ENCODE assay signal across 8 cellular contexts in the genomic region with DNA sequence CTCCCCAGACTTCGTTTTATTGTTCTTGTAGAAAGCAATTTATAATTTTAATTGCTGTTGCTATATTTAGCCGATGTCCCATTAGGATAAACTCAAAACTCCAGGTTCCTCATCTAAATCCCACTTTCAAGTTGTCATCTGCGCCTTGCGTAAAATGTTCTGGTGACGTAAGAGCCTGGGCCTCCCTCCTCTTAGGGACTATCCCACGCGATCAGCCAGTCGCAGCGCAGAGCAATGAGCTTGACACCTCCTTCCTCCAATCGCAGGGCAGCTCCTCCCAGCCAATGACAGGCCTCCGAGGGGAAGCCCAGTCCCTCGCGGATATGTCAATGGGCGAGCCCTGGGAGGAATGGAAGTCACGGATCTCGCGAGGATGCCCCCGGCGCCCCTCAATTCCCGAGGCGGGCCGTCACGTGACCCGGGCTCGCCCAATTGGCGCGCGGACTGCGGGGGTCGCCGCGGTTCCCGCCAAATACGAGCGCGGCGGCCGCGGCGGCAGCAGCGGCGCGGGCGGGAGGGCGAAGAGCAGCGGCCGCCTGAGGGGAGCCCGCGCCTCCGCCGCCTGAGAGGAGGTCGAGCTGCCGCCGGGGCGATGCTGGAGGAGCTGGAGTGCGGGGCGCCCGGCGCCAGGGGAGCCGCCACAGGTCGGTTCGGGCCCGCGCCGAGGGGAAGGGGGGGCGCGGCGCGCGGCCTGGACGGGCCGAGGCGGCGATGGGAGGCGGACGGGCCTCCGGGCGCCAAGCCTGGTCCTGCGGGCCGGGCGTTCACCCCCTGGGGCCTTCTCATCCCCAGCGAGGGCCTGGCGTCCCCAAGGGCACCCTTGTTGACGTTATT. TPM values are rescaled to one million over a fixed set of nuclear protein-coding genes. Genes with fewer than 3 reads are reported as not detected.
DNase-seq lines count a peak whose midpoint lies in the region; ATAC-seq lines count a peak whose summit lies in the region.

A gene with protein sequence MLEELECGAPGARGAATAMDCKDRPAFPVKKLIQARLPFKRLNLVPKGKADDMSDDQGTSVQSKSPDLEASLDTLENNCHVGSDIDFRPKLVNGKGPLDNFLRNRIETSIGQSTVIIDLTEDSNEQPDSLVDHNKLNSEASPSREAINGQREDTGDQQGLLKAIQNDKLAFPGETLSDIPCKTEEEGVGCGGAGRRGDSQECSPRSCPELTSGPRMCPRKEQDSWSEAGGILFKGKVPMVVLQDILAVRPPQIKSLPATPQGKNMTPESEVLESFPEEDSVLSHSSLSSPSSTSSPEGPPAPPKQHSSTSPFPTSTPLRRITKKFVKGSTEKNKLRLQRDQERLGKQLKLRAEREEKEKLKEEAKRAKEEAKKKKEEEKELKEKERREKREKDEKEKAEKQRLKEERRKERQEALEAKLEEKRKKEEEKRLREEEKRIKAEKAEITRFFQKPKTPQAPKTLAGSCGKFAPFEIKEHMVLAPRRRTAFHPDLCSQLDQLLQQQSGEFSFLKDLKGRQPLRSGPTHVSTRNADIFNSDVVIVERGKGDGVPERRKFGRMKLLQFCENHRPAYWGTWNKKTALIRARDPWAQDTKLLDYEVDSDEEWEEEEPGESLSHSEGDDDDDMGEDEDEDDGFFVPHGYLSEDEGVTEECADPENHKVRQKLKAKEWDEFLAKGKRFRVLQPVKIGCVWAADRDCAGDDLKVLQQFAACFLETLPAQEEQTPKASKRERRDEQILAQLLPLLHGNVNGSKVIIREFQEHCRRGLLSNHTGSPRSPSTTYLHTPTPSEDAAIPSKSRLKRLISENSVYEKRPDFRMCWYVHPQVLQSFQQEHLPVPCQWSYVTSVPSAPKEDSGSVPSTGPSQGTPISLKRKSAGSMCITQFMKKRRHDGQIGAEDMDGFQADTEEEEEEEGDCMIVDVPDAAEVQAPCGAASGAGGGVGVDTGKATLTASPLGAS (plus strand): TSS at position 470 of the 834 bp plus-strand sequence. CDS start 123 bp downstream, at position 593.

- peak within 1 kb of the TSS; percentile 95 for H3K27ac Mint-ChIP-seq in activated CD4-positive, alpha-beta T cell treated with anti-CD3 and anti-CD28 coated beads for 36 hours

- no peaks in the 10 kb centered on the region for H3K9me3 Mint-ChIP-seq in activated CD4-positive, alpha-beta T cell treated with anti-CD3 and anti-CD28 coated beads for 36 hours (ENCODE audit: low read depth)

- peaks cover 55% of the 10 kb centered on the region for H3K4me1 Mint-ChIP-seq in activated CD4-positive, alpha-beta T cell treated with anti-CD3 and anti-CD28 coated beads for 36 hours

- DNase-seq in Ammon's horn (ENCODE audit: low spot score) (peak; percentile 100), GM19238 (ENCODE audit: insufficient read length, low spot score) (peak; percentile 100), NCI-H524 (lab: John Stamatoyannopoulos, UW) (peak; percentile 100), kidney glomerular epithelial cell (lab: John Stamatoyannopoulos, UW) (peak; percentile 98)
- DNase-seq in activated CD4-positive, alpha-beta T cell treated with anti-CD3 and anti-CD28 coated beads for 36 hours: peak; percentile 100
- peak; percentile 95 to 97 for DNase-seq in stimulated activated CD4-positive, alpha-beta T cell treated with anti-CD3 and anti-CD28 coated beads, Interleukin-1b, Interleukin-23, amount 100 ng/mL, for 1 hour (ENCODE audit: low read depth in 2 of 2)

- intact Hi-C loops in activated CD4-positive, alpha-beta T cell treated with anti-CD3 and anti-CD28 coated beads for 36 hours (cut with DNase I, micrococcal nuclease): loop anchor here (1.0 to 10.0 kb wide), 17 partner anchors 55 to 1575 kb away; a partner anchor contains a TSS

- peak within 1 kb of the TSS; percentile 93 for H3K4me3 Mint-ChIP-seq in activated CD4-positive, alpha-beta T cell treated with anti-CD3 and anti-CD28 coated beads for 36 hours

- POLR2A ChIA-PET in activated CD4-positive, alpha-beta T cell treated with anti-CD3 and anti-CD28 coated beads for 36 hours (lab: Charles Lee): interaction anchor here (0.5 to 1.4 kb wide), 9 partner anchors 12 to 242 kb away, joined by 3 to 8 read pairs (median 3); a partner anchor contains a TSS

- CTCF ChIA-PET in activated CD4-positive, alpha-beta T cell treated with anti-CD3 and anti-CD28 coated beads for 36 hours (lab: Charles Lee): interaction anchor here (0.5 to 3.2 kb wide), 14 partner anchors 20 to 740 kb away, joined by 3 to 13 read pairs (median 3); a partner anchor contains a TSS

- peaks cover 34% of the 10 kb centered on the region for H3K36me3 Mint-ChIP-seq in activated CD4-positive, alpha-beta T cell treated with anti-CD3 and anti-CD28 coated beads for 36 hours (ENCODE audit: low read depth)

- no peaks in the 10 kb centered on the region for H3K27me3 Mint-ChIP-seq in activated CD4-positive, alpha-beta T cell treated with anti-CD3 and anti-CD28 coated beads for 36 hours

- ATAC-seq in HG03442 (IDR thresholded peaks at IDR 0.05; ENCODE audit: unreplicated experiment): peak; percentile 75
- ATAC-seq in activated CD4-positive, alpha-beta T cell treated with anti-CD3 and anti-CD28 coated beads for 36 hours: peak; percentile 97

- H3K27ac ChIP-seq in cingulate gyrus (ENCODE audit: low read depth, low read length): peak within 1 kb of the TSS; percentile 89

RNA-seq across cellular contexts. Expression of the gene that starts here (rescaled TPM):
- total RNA-seq in activated CD4-positive, alpha-beta T cell treated with anti-CD3 and anti-CD28 coated beads for 36 hours: 10 to 100 TPM; 77.0 to 78.9 TPM

Comparison
In these comparisons a context has a peak if more than half of its experiments do, and no peak if none do; other contexts are left out.
1. Peak in every context shown above with its lines: DNase-seq, ATAC-seq and H3K27ac ChIP-seq.